27 cellular contexts compared by ENCODE assay signal in the genomic region with DNA sequence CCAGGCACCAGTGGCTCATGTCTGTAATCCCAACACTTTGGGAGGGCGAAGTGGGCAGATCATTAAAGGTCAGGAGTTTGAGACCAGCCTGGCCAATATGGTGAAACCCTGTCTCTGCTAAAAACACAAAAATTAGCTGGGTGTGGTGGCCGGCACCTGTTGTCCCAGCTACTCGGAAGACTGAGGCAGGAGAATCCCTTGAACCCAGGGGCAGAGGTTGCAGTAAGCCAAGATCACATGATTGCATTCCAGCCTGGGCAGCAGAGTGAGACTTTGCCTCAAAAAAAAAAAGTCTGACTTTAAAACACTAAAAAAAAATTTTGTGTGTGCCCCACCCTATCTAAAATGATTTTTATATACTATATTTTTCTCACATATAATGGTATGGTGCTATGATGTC.
"Had no signal": no experiment of that assay in that cellular context is flagged by ENCODE, and none has a peak within 500 bp of the region (broad histone marks: within the 10 kb centered on the region; RNA-seq: fewer than 3 reads in every experiment).

No MANE protein-coding gene starts in this region.

- H3K9me3 ChIP-seq: suprapubic skin, testis, thoracic aorta, thyroid gland, tibial artery, transverse colon, upper lobe of left lung, upper lobe of right lung, uterus, vagina had no signal

- H3K4me1 ChIP-seq: stomach, suprapubic skin, testis, thyroid gland, tibial artery, tibial nerve, transverse colon, upper lobe of left lung, upper lobe of right lung, uterus, vagina had no signal

- H3K36me3 ChIP-seq: stomach, suprapubic skin, thoracic aorta, thyroid gland, tibial artery, tibial nerve, transverse colon, upper lobe of left lung, upper lobe of right lung, uterus, vagina had no signal

- ATAC-seq: stimulated activated effector memory CD8-positive, alpha-beta T cell treated with anti-CD3 and anti-CD28 coated beads, Interleukin-12 subunit alpha, Interleukin-12 subunit beta, amount 100 ng/mL, for 72 hours; stimulated activated memory B cell treated with anti-CD40 and anti-IgM and Interleukin-4, amounts not matched to agents 10 μg/mL and 1 μg/mL and 100 μg/mL, for 72 hours; stimulated activated naive B cell treated with anti-CD40 and anti-IgM and Interleukin-4, amounts not matched to agents 10 μg/mL and 1 μg/mL and 100 μg/mL, for 72 hours; stimulated activated naive CD8-positive, alpha-beta T cell treated with anti-CD3 and anti-CD28 coated beads, Interleukin-15, amount 100 ng/mL, for 72 hours; stimulated activated naive CD8-positive, alpha-beta T cell treated with anti-CD3 and anti-CD28 coated beads, Interleukin-15, Interleukin-2, amounts not matched to agents 100 U/mL and 50 U/mL, for 24 hours; upper lobe of right lung had no signal

- FAIRE-seq: urothelium cell line had no signal

- H3K27ac ChIP-seq: stomach, suprapubic skin, testis, thoracic aorta, thyroid gland, tibial artery, tibial nerve, transverse colon, upper lobe of left lung, upper lobe of right lung, uterus, vagina had no signal

- H3K27me3 ChIP-seq: stomach, suprapubic skin, testis, thyroid gland, tibial artery, tibial nerve, upper lobe of left lung, upper lobe of right lung, uterus, vagina had no signal

- H3K4me3 ChIP-seq: stomach, suprapubic skin, testis, thoracic aorta, thyroid gland, tibial artery, tibial nerve, transverse colon, upper lobe of left lung, upper lobe of right lung, uterus, vagina had no signal

- DNase-seq: stimulated activated CD4-positive, alpha-beta T cell treated with anti-CD3 and anti-CD28 coated beads, Interleukin-2, amount 100 ng/mL, for 48 hours; stimulated activated CD4-positive, alpha-beta T cell treated with anti-CD3 and anti-CD28 coated beads, Interleukin-4, amount 100 ng/mL, for 1 hour; stimulated activated CD4-positive, alpha-beta T cell treated with anti-CD3 and anti-CD28 coated beads, Interleukin-4, amount 100 ng/mL, for 24 hours; stimulated activated CD4-positive, alpha-beta T cell treated with anti-CD3 and anti-CD28 coated beads, Interleukin-4, amount 100 ng/mL, for 4 hours; stimulated activated CD8-positive, alpha-beta memory T cell treated with anti-CD3 and anti-CD28 coated beads, Interleukin-4, amount 100 ng/mL, for 48 hours; stimulated activated naive B cell treated with anti-CD40 and anti-IgM and Interleukin-4, amounts not matched to agents 10 μg/mL and 1 μg/mL and 100 μg/mL, for 72 hours; stimulated activated naive CD4-positive, alpha-beta T cell; stimulated activated naive CD4-positive, alpha-beta T cell treated with Interleukin-2 at 50 U/mL for 16 hours; stimulated activated naive CD8-positive, alpha-beta T cell treated with anti-CD3 and anti-CD28 coated beads, Interleukin-15, amount 100 ng/mL, for 72 hours; stimulated activated naive CD8-positive, alpha-beta T cell treated with anti-CD3 and anti-CD28 coated beads, Interleukin-15, Interleukin-2, amounts not matched to agents 100 U/mL and 50 U/mL, for 24 hours; stomach; substantia nigra; testis; thyroid gland; tibial artery; transverse colon; trophoblast cell; upper lobe of left lung; upper lobe of right lung; uterus had no signal
